ENCODE assay signal across 20 cellular contexts in genomic region chr7:48634116-48634632, GRCh38.
DNase-seq lines count a peak whose midpoint lies in the region; ATAC-seq lines count a peak whose summit lies in the region.
"Had no signal": no experiment of that assay in that cellular context is flagged by ENCODE, and none has a peak within 500 bp of the region (broad histone marks: within the 10 kb centered on the region; RNA-seq: fewer than 3 reads in every experiment).

No MANE protein-coding gene starts in this region.

- no peaks in the 10 kb centered on the region for H3K79me1 ChIP-seq in neuronal stem cell (ENCODE audit: low read depth, low read length)

- no CpG with 5 or more reads among the region's 2 CpGs for WGBS in neuronal stem cell (ENCODE audit: extremely low coverage in 2 of 2, insufficient read length in 2 of 2, insufficient replicate concordance in 1 of 2), 2 donors

- no peak overlapping the region for H3K9ac ChIP-seq in neuronal stem cell (ENCODE audit: low read depth, low read length, poor library complexity)
- H3K9ac ChIP-seq: BLaER1 treated with 17β-estradiol and CSF1 and Interleukin-3, amounts not matched to agents 10 nM and 100 nM had no signal

- intact Hi-C loops in activated naive CD4-positive, alpha-beta T cell treated with anti-CD3 and anti-CD28 coated beads for 36 hours (cut with micrococcal nuclease): no loop called here

- peaks cover 1% of the 10 kb centered on the region for H3K36me3 Mint-ChIP-seq in activated naive CD4-positive, alpha-beta T cell treated with anti-CD3 and anti-CD28 coated beads, Interleukin-2, amount 10 ng/mL, durations not matched to agents 7 days and 5 days
- H3K36me3 Mint-ChIP-seq in activated naive CD4-positive, alpha-beta T cell treated with anti-CD3 and anti-CD28 coated beads for 36 hours (ENCODE audit: low read depth): no peaks in the 10 kb centered on the region
- peaks cover 21% of the 10 kb centered on the region for H3K36me3 Mint-ChIP-seq in activated CD8-positive, alpha-beta T cell treated with anti-CD3 and anti-CD28 coated beads, Interleukin-2, amount 10 ng/mL, durations not matched to agents 7 days and 5 days (ENCODE audit: low read depth)
- H3K36me3 Mint-ChIP-seq: CD8-positive, alpha-beta T cell had no signal

- H4K8ac ChIP-seq in neuronal stem cell (ENCODE audit: low read depth, low read length): no peak overlapping the region

- no peak overlapping the region for H3K18ac ChIP-seq in neuronal stem cell (ENCODE audit: low read length)

- no peaks in the 10 kb centered on the region for H3K9me3 ChIP-seq in neuronal stem cell (replicated peaks in 1 of 2; ENCODE audit: control insufficient read depth in 2 of 2, insufficient read depth in 1 of 2, low read depth in 1 of 2, low read length in 2 of 2)

- H4K91ac ChIP-seq in neuronal stem cell (ENCODE audit: low read depth, low read length, poor library complexity): no peak overlapping the region

- no peak overlapping the region for H2AK5ac ChIP-seq in neuronal stem cell (ENCODE audit: low read depth, low read length)

- no peaks in the 10 kb centered on the region for H3K27me3 Mint-ChIP-seq in activated naive CD4-positive, alpha-beta T cell treated with anti-CD3 and anti-CD28 coated beads, Interleukin-2, amount 10 ng/mL, durations not matched to agents 7 days and 5 days
- H3K27me3 Mint-ChIP-seq in activated naive CD4-positive, alpha-beta T cell treated with anti-CD3 and anti-CD28 coated beads for 36 hours (ENCODE audit: low read depth): no peaks in the 10 kb centered on the region
- no peaks in the 10 kb centered on the region for H3K27me3 Mint-ChIP-seq in activated CD8-positive, alpha-beta T cell treated with anti-CD3 and anti-CD28 coated beads, Interleukin-2, amount 10 ng/mL, durations not matched to agents 7 days and 5 days (ENCODE audit: low read depth)

- H3K4me3 ChIP-seq in neuronal stem cell (ENCODE audit: low read length in 2 of 2): no peak overlapping the region
- H3K4me3 ChIP-seq: BLaER1 treated with 17β-estradiol and CSF1 and Interleukin-3, amounts not matched to agents 10 nM and 100 nM; SK-N-MC had no signal

- no peak overlapping the region for H3K23ac ChIP-seq in neuronal stem cell (ENCODE audit: low read depth, low read length, poor library complexity)

- H2BK12ac ChIP-seq in neuronal stem cell (ENCODE audit: low read length): no peak overlapping the region

- no peak for DNase-seq in activated naive CD4-positive, alpha-beta T cell treated with anti-CD3 and anti-CD28 coated beads, Interleukin-2, amount 10 ng/mL, durations not matched to agents 7 days and 5 days
- DNase-seq in activated naive CD4-positive, alpha-beta T cell treated with anti-CD3 and anti-CD28 coated beads for 36 hours: no peak
- DNase-seq in NOMO-1 (lab: John Stamatoyannopoulos, UW; ENCODE audit: unreplicated experiment in 2 of 2) (peak; percentile 25 to 41), neuronal stem cell (ENCODE audit: low spot score) (no peak)
- DNase-seq in activated CD8-positive, alpha-beta T cell treated with anti-CD3 and anti-CD28 coated beads, Interleukin-2, amount 10 ng/mL, durations not matched to agents 7 days and 5 days: peak; percentile 54
- no peak for DNase-seq in stimulated activated CD4-positive, alpha-beta T cell treated with anti-CD3 and anti-CD28 coated beads, Interleukin-2, amount 100 ng/mL, for 24 hours
- DNase-seq: Calu3; CD8-positive, alpha-beta T cell; GF-D8; KG1; NCI-H1436; NCI-H1930; NCI-H226; NCI-H524 treated with DMSO at 0.1 percent for 48 hours; OCI-M1; SHP77 had no signal

- H2BK120ac ChIP-seq in neuronal stem cell (ENCODE audit: low read depth, low read length): no peak overlapping the region

- H2BK5ac ChIP-seq in neuronal stem cell (ENCODE audit: low read length): no peak overlapping the region

- no peak overlapping the region for H3K4me3 Mint-ChIP-seq in activated naive CD4-positive, alpha-beta T cell treated with anti-CD3 and anti-CD28 coated beads, Interleukin-2, amount 10 ng/mL, durations not matched to agents 7 days and 5 days
- no peak overlapping the region for H3K4me3 Mint-ChIP-seq in activated naive CD4-positive, alpha-beta T cell treated with anti-CD3 and anti-CD28 coated beads for 36 hours
- peak overlapping the region; percentile 5 for H3K4me3 Mint-ChIP-seq in activated CD8-positive, alpha-beta T cell treated with anti-CD3 and anti-CD28 coated beads, Interleukin-2, amount 10 ng/mL, durations not matched to agents 7 days and 5 days
- H3K4me3 Mint-ChIP-seq: CD8-positive, alpha-beta T cell had no signal

- H3K36me3 ChIP-seq in neuronal stem cell (replicated peaks in 1 of 2; ENCODE audit: control insufficient read depth in 2 of 2, insufficient read depth in 2 of 2, low read length in 2 of 2): no peaks in the 10 kb centered on the region
- H3K36me3 ChIP-seq: BLaER1 treated with 17β-estradiol and CSF1 and Interleukin-3, amounts not matched to agents 10 nM and 100 nM had no signal

- no peak overlapping the region for H3K27ac ChIP-seq in neuronal stem cell (replicated peaks; ENCODE audit: low read length)
- H3K27ac ChIP-seq: BLaER1 treated with 17β-estradiol and CSF1 and Interleukin-3, amounts not matched to agents 10 nM and 100 nM; SK-N-MC had no signal

- H3K14ac ChIP-seq in neuronal stem cell (ENCODE audit: low read length): no peak overlapping the region

- H3K4me1 ChIP-seq in neuronal stem cell (ENCODE audit: control insufficient read depth in 2 of 2, insufficient read depth in 1 of 2, low read depth in 1 of 2, low read length in 2 of 2): peaks cover 0 to 2% of the 10 kb centered on the region in 2 donors

- H3K9me3 Mint-ChIP-seq in activated naive CD4-positive, alpha-beta T cell treated with anti-CD3 and anti-CD28 coated beads, Interleukin-2, amount 10 ng/mL, durations not matched to agents 7 days and 5 days: peaks cover 4% of the 10 kb centered on the region
- peaks cover 1% of the 10 kb centered on the region for H3K9me3 Mint-ChIP-seq in activated naive CD4-positive, alpha-beta T cell treated with anti-CD3 and anti-CD28 coated beads for 36 hours
- peaks cover 17% of the 10 kb centered on the region for H3K9me3 Mint-ChIP-seq in activated CD8-positive, alpha-beta T cell treated with anti-CD3 and anti-CD28 coated beads, Interleukin-2, amount 10 ng/mL, durations not matched to agents 7 days and 5 days (ENCODE audit: insufficient read depth)
- H3K9me3 Mint-ChIP-seq: CD8-positive, alpha-beta T cell had no signal

- CTCF ChIA-PET in activated naive CD4-positive, alpha-beta T cell treated with anti-CD3 and anti-CD28 coated beads, Interleukin-2, amount 10 ng/mL, durations not matched to agents 7 days and 5 days (lab: Charles Lee): no interaction called here
- CTCF ChIA-PET in activated naive CD4-positive, alpha-beta T cell treated with anti-CD3 and anti-CD28 coated beads for 36 hours (lab: Charles Lee): no interaction called here
- CTCF ChIA-PET in activated CD8-positive, alpha-beta T cell treated with anti-CD3 and anti-CD28 coated beads, Interleukin-2, amount 10 ng/mL, durations not matched to agents 7 days and 5 days (lab: Charles Lee): no interaction called here

- peak; percentile 37 for ATAC-seq in HG02623 (IDR thresholded peaks at IDR 0.05; ENCODE audit: unreplicated experiment)
- peak; percentile 53 for ATAC-seq in activated CD8-positive, alpha-beta T cell treated with anti-CD3 and anti-CD28 coated beads, Interleukin-2, amount 10 ng/mL, durations not matched to agents 7 days and 5 days
- no peak for ATAC-seq in GM18870 (IDR thresholded peaks at IDR 0.05; ENCODE audit: unreplicated experiment)
- ATAC-seq: CD8-positive, alpha-beta T cell had no signal

- H3K4me1 Mint-ChIP-seq in activated naive CD4-positive, alpha-beta T cell treated with anti-CD3 and anti-CD28 coated beads, Interleukin-2, amount 10 ng/mL, durations not matched to agents 7 days and 5 days: peaks cover 33% of the 10 kb centered on the region
- H3K4me1 Mint-ChIP-seq in activated naive CD4-positive, alpha-beta T cell treated with anti-CD3 and anti-CD28 coated beads for 36 hours (ENCODE audit: low read depth): no peaks in the 10 kb centered on the region
- H3K4me1 Mint-ChIP-seq in activated CD8-positive, alpha-beta T cell treated with anti-CD3 and anti-CD28 coated beads, Interleukin-2, amount 10 ng/mL, durations not matched to agents 7 days and 5 days (ENCODE audit: low read depth): peaks cover 46% of the 10 kb centered on the region

- POLR2A ChIA-PET in activated CD8-positive, alpha-beta T cell treated with anti-CD3 and anti-CD28 coated beads, Interleukin-2, amount 10 ng/mL, durations not matched to agents 7 days and 5 days (lab: Charles Lee): no interaction called here

- H2AFZ ChIP-seq in neuronal stem cell (ENCODE audit: low read length): no peak overlapping the region

- H3K4me2 ChIP-seq in neuronal stem cell (ENCODE audit: insufficient read depth, low read length, poor library complexity, severe bottlenecking): no peak overlapping the region
- H3K4me2 ChIP-seq: BLaER1 treated with 17β-estradiol and CSF1 and Interleukin-3, amounts not matched to agents 10 nM and 100 nM had no signal

- H2BK15ac ChIP-seq in neuronal stem cell (ENCODE audit: low read length): no peak overlapping the region

- H3K27me3 ChIP-seq in neuronal stem cell (ENCODE audit: control insufficient read depth in 3 of 3, insufficient read depth in 3 of 3, low read depth in 1 of 3, low read length in 3 of 3): no peaks in the 10 kb centered on the region
- H3K27me3 ChIP-seq: BLaER1 treated with 17β-estradiol and CSF1 and Interleukin-3, amounts not matched to agents 10 nM and 100 nM had no signal

- H3K27ac Mint-ChIP-seq in activated naive CD4-positive, alpha-beta T cell treated with anti-CD3 and anti-CD28 coated beads, Interleukin-2, amount 10 ng/mL, durations not matched to agents 7 days and 5 days: peak overlapping the region; percentile 67
- no peak overlapping the region for H3K27ac Mint-ChIP-seq in activated naive CD4-positive, alpha-beta T cell treated with anti-CD3 and anti-CD28 coated beads for 36 hours
- H3K27ac Mint-ChIP-seq in activated CD8-positive, alpha-beta T cell treated with anti-CD3 and anti-CD28 coated beads, Interleukin-2, amount 10 ng/mL, durations not matched to agents 7 days and 5 days: peak overlapping the region; percentile 57
- H3K27ac Mint-ChIP-seq: CD8-positive, alpha-beta T cell had no signal

- H3K4ac ChIP-seq in neuronal stem cell (ENCODE audit: low read length): no peak overlapping the region

Comparison
In these comparisons a context has a peak if more than half of its experiments do, and no peak if none do; other contexts are left out.
1. DNase-seq: peak in NOMO-1 (2 of 2) and activated CD8-positive, alpha-beta T cell treated with anti-CD3 and anti-CD28 coated beads, Interleukin-2, amount 10 ng/mL, durations not matched to agents 7 days and 5 days (single experiment); none in activated naive CD4-positive, alpha-beta T cell treated with anti-CD3 and anti-CD28 coated beads, Interleukin-2, amount 10 ng/mL, durations not matched to agents 7 days and 5 days (single experiment), activated naive CD4-positive, alpha-beta T cell treated with anti-CD3 and anti-CD28 coated beads for 36 hours (single experiment), stimulated activated CD4-positive, alpha-beta T cell treated with anti-CD3 and anti-CD28 coated beads, Interleukin-2, amount 100 ng/mL, for 24 hours (0 of 2) and neuronal stem cell (single experiment).